ENCODE assay signal across 8 cellular contexts in the genomic region with DNA sequence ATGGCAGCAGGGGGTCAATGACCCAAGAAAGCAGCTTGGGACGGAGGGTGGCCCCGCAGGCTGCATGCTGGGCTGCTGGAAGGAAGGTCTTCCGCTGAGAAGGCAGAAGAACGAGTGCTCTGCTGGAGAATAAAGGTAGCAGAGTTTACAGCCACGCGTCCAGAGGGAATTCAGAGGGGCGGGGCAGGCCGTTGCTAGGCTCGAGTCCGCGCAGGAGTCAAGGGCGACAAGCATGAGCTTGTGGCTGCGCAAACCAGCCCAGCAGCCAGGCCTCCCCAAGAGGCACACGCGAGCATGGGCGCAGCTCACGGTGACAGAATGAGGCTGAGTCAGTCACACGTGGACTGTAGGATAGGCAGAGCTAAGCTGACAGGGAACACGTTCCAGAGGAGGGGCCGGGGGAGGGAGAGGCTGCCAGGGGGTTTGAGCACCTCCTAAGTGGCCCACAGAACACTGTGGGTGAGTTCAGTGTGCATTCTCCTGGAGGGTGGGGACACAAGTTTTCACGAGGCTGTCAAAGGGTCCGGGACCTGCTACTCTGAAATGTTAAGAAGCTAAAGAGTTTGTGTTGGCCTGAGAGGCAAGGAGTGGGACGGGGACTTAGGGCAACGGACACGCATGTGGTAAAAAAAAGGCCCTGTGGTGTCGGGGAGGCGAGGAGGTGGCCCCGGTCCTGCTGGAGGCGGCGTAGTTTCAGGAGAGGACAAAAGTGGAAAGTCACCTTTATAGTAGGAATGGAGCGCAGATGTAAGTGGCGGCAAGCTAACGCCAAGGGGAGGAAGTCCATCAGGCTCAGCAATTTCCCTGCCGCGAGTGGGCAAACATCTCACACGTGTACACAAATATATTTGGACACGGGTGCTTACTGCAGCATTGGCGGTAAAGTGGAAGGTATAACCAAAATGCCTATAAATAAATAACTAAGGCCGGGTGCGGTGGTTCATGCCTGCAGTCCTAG. TPM values are rescaled to one million over a fixed set of nuclear protein-coding genes. Genes with fewer than 3 reads are reported as not detected.
DNase-seq lines count a peak whose midpoint lies in the region; ATAC-seq and TF ChIP-seq lines count a peak whose summit lies in the region.

No MANE protein-coding gene starts in this region.

- no peaks in the 10 kb centered on the region for H3K9me3 ChIP-seq in skeletal muscle tissue (ENCODE audit: control insufficient read depth in 3 of 3, low read length in 3 of 3)

- H3K9ac ChIP-seq in skeletal muscle tissue (ENCODE audit: low read depth in 1 of 3, low read length in 3 of 3), result peak overlapping the region; percentile 50 to 61 (median 50)

- H3K36me3 ChIP-seq in brain microvascular endothelial cell (replicated peaks), result no peaks in the 10 kb centered on the region
- no peaks in the 10 kb centered on the region for H3K36me3 ChIP-seq in skeletal muscle tissue (ENCODE audit: control insufficient read depth in 3 of 3, insufficient read depth in 3 of 3, low read length in 3 of 3)

- peaks cover 16 to 20% (median 17%) of the 10 kb centered on the region in 3 donors for H3K4me1 ChIP-seq in skeletal muscle tissue (ENCODE audit: control insufficient read depth in 3 of 3, insufficient read depth in 3 of 3, low read length in 3 of 3)

- H3K27ac ChIP-seq in brain microvascular endothelial cell (peak overlapping the region; percentile 31), skeletal muscle tissue (ENCODE audit: low read depth, low read length) (peak overlapping the region; percentile 73)

- H3K27me3 ChIP-seq in brain microvascular endothelial cell (replicated peaks), result no peaks in the 10 kb centered on the region
- peaks cover 0 to 3% (median 0%) of the 10 kb centered on the region in 3 donors for H3K27me3 ChIP-seq in skeletal muscle tissue (ENCODE audit: control insufficient read depth in 3 of 3, insufficient read depth in 3 of 3, low read length in 3 of 3)

- no peak for TF ChIP-seq CTCF in brain microvascular endothelial cell (IDR thresholded peaks at IDR 0.05; ENCODE audit: low read depth, low read length, missing control alignments)

- in situ Hi-C loops in Caki2 (cut with HindIII; ENCODE audit: low pct_unique_long_range_greater_than_20kb, low sequenced_read_pairs), result no loop called here
- in situ Hi-C loops in brain microvascular endothelial cell (cut with HindIII; ENCODE audit: low pct_ligation_motif_present, low sequenced_read_pairs), result no loop called here

- H3K4me3 ChIP-seq in brain microvascular endothelial cell (ENCODE audit: low read depth, low read length) (peak overlapping the region; percentile 39), skeletal muscle tissue (ENCODE audit: low read length in 3 of 3) (peak overlapping the region; percentile 49 to 67 (median 54))

- ATAC-seq in HG03342 (IDR thresholded peaks at IDR 0.05; ENCODE audit: unreplicated experiment), result no peak

- DNase-seq in Caki2 (ENCODE audit: low read depth), result peak; percentile 88
- DNase-seq in NCI-H146 (lab: John Stamatoyannopoulos, UW), result peak; percentile 60
- DNase-seq in brain microvascular endothelial cell, result peak; percentile 73
- DNase-seq in iris pigment epithelial cell (ENCODE audit: low read depth), result peak; percentile 78
- DNase-seq in activated CD8-positive, alpha-beta memory T cell treated with anti-CD3 and anti-CD28 coated beads, Interleukin-2, amount 50 U/mL, for 48 hours, result no peak
- DNase-seq in stimulated activated CD4-positive, alpha-beta T cell treated with anti-CD3 and anti-CD28 coated beads, Interleukin-2, amount 100 ng/mL, for 24 hours, result no peak

RNA-seq across cellular contexts. Expression of a gene that starts 17.7 kb away (rescaled TPM):
- 2.0 and 5.8 TPM in 2 replicates for total RNA-seq in Caki2 (2014; rRNA removed; shearing (Covaris generic); ENCODE audit: low replicate concordance)
- total RNA-seq in skeletal muscle tissue, result 5.2 TPM

RNA-seq across cellular contexts. Expression of a gene that starts 42.9 kb away (rescaled TPM):
- not detected in 2 replicates for total RNA-seq in Caki2 (2014; rRNA removed; shearing (Covaris generic); ENCODE audit: low replicate concordance)
- not detected for total RNA-seq in skeletal muscle tissue

Comparison
In these comparisons a context has a peak if more than half of its experiments do, and no peak if none do; other contexts are left out.
1. DNase-seq: peak in Caki2 (single experiment), NCI-H146 (single experiment), brain microvascular endothelial cell (single experiment) and iris pigment epithelial cell (single experiment); none in activated CD8-positive, alpha-beta memory T cell treated with anti-CD3 and anti-CD28 coated beads, Interleukin-2, amount 50 U/mL, for 48 hours (single experiment) and stimulated activated CD4-positive, alpha-beta T cell treated with anti-CD3 and anti-CD28 coated beads, Interleukin-2, amount 100 ng/mL, for 24 hours (0 of 2).